Comparison of ENCODE assay signal across 10 cellular contexts in the genomic region with DNA sequence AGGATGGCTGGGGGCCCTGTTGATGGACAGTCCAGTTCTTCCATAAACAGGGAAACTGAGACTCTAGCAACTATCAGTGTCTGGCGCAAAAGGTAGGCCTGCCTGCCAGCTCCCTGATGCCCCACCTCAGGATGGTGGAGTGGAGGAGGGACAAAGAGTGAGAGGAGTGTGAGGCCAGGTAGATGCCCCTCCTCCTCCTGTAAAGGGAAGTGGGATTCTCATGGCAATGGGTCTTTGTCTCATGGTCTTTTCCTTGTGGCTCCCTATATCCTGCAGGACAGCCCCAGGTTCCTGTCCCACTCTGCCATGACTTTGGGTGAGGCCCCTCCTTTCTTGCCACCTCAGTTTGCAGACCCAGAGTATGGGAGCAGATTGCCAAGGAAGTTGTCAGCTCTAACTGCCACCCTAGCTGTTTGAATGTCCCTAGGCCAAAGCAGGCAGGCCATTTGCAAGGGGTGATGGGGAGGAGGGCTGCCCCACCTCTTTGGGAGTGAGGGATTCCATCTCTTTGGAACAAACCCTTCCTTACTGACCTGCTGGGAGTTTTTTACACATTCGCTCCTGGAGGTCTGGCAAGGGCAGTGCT. TPM values are rescaled to one million over a fixed set of nuclear protein-coding genes. Genes with fewer than 3 reads are reported as not detected.
DNase-seq lines count a peak whose midpoint lies in the region; ATAC-seq and TF ChIP-seq lines count a peak whose summit lies in the region.
"Had no signal": no experiment of that assay in that cellular context is flagged by ENCODE, and none has a peak within 500 bp of the region (broad histone marks: within the 10 kb centered on the region; RNA-seq: fewer than 3 reads in every experiment).

No MANE protein-coding gene starts in this region.

- peak overlapping the region; percentile 93 for H3K27ac Mint-ChIP-seq in neural progenitor cell

- TF ChIP-seq CTCF in OCI-LY3 (IDR thresholded peaks at IDR 0.05; ENCODE audit: low read depth, low read length) = no peak
- no peak for TF ChIP-seq CTCF in neural progenitor cell (IDR thresholded peaks at IDR 0.05)

- peaks cover 45% of the 10 kb centered on the region for H3F3A ChIP-seq in neural progenitor cell (ENCODE audit: low read depth)

- H3K4me2 ChIP-seq in OCI-LY3 (ENCODE audit: low read length) (peak overlapping the region; percentile 71), neural progenitor cell (peak overlapping the region; percentile 35)

- H4K20me1 ChIP-seq in OCI-LY3 (ENCODE audit: insufficient read depth, low read length) = no peaks in the 10 kb centered on the region
- H4K20me1 ChIP-seq in neural progenitor cell (ENCODE audit: low read depth) = no peaks in the 10 kb centered on the region

- H3K36me3 ChIP-seq in OCI-LY3 (replicated peaks; ENCODE audit: low read depth, low read length) (no peaks in the 10 kb centered on the region), neural progenitor cell (no peaks in the 10 kb centered on the region)

- H3K9ac ChIP-seq in OCI-LY3 (ENCODE audit: low read length) = peak overlapping the region; percentile 10; the same call in 1 of the 2 replicates
- H3K9ac ChIP-seq in neural progenitor cell = no peak overlapping the region

- peak overlapping the region; percentile 35 for H3K4me3 ChIP-seq in OCI-LY3 (ENCODE audit: low read length)
- no peak overlapping the region for H3K4me3 ChIP-seq in neural progenitor cell

- H3K27me3 Mint-ChIP-seq in neural progenitor cell (ENCODE audit: insufficient read depth, low read depth) = peaks cover 13% of the 10 kb centered on the region
- H3K27me3 Mint-ChIP-seq: effector memory CD8-positive, alpha-beta T cell had no signal

- no peak for DNase-seq in neural progenitor cell (ENCODE audit: low spot score)
- DNase-seq in NCI-H1694 treated with DMSO at 0.1 percent for 48 hours (lab: John Stamatoyannopoulos, UW) = no peak
- DNase-seq in DMS153 treated with DMSO at 0.1 percent for 48 hours (lab: John Stamatoyannopoulos, UW; ENCODE audit: unreplicated experiment) = no peak
- DNase-seq in stimulated activated CD4-positive, alpha-beta T cell treated with anti-CD3 and anti-CD28 coated beads, Interleukin-2, amount 100 ng/mL, for 24 hours = no peak
- DNase-seq in head of caudate nucleus = no peak
- DNase-seq: effector memory CD8-positive, alpha-beta T cell; GF-D8 had no signal

- H3K4me1 Mint-ChIP-seq in neural progenitor cell = peaks cover 87% of the 10 kb centered on the region

- H3K27ac ChIP-seq in OCI-LY3 (ENCODE audit: low read length) (peak overlapping the region; percentile 41), neural progenitor cell (no peak overlapping the region)

- H3K27me3 ChIP-seq in OCI-LY3 (ENCODE audit: low read depth, low read length) (0 out of 2 replicates have a peak, but pooled peaks cover 2% of the 10 kb centered on the region), neural progenitor cell (peaks cover 6% of the 10 kb centered on the region)

- ATAC-seq in GM18870 (IDR thresholded peaks at IDR 0.05; ENCODE audit: unreplicated experiment) = peak; percentile 5
- ATAC-seq in GM21717 (IDR thresholded peaks at IDR 0.05; ENCODE audit: unreplicated experiment) = peak; percentile 10
- ATAC-seq: effector memory CD8-positive, alpha-beta T cell had no signal

- H3K36me3 Mint-ChIP-seq in neural progenitor cell = no peaks in the 10 kb centered on the region

- no peak overlapping the region for H2AFZ ChIP-seq in OCI-LY3 (ENCODE audit: low read depth, low read length)
- H2AFZ ChIP-seq in neural progenitor cell (replicated peaks) = no peak overlapping the region

- H3K9me3 Mint-ChIP-seq in neural progenitor cell = no peaks in the 10 kb centered on the region
- H3K9me3 Mint-ChIP-seq: effector memory CD8-positive, alpha-beta T cell had no signal

- H3K4me1 ChIP-seq in OCI-LY3 (ENCODE audit: low read length) = peaks cover 57% of the 10 kb centered on the region
- peaks cover 45% of the 10 kb centered on the region for H3K4me1 ChIP-seq in neural progenitor cell

- intact Hi-C loops in head of caudate nucleus (cut with DNase I) = no loop called here

- H3K9me3 ChIP-seq in OCI-LY3 (ENCODE audit: insufficient read depth, low read length) (no peaks in the 10 kb centered on the region), neural progenitor cell (ENCODE audit: low read depth) (no peaks in the 10 kb centered on the region)

- peak overlapping the region; percentile 67 for H3K4me3 Mint-ChIP-seq in neural progenitor cell
- H3K4me3 Mint-ChIP-seq: effector memory CD8-positive, alpha-beta T cell had no signal

- H3K79me2 ChIP-seq in OCI-LY3 (ENCODE audit: low read length) (no peaks in the 10 kb centered on the region), neural progenitor cell (ENCODE audit: low read depth) (no peaks in the 10 kb centered on the region)

RNA-seq across cellular contexts. Expression of gene DNAH1, which starts 2.8 kb away (rescaled TPM):
- total RNA-seq in neural progenitor cell (ENCODE audit: low replicate concordance) = 0.80 and 2.1 TPM in 2 replicates

RNA-seq across cellular contexts. Expression of gene GLYCTK, which starts 25.7 kb away (rescaled TPM):
- 4.2 and 10.1 TPM in 2 replicates for total RNA-seq in neural progenitor cell (ENCODE audit: low replicate concordance)

RNA-seq across cellular contexts. Expression of gene WDR82, which starts 34.8 kb away (rescaled TPM):
- total RNA-seq in neural progenitor cell (ENCODE audit: low replicate concordance) = 45.4 and 49.2 TPM in 2 replicates
